ENCODE assay signal across 8 cellular contexts in the genomic region with DNA sequence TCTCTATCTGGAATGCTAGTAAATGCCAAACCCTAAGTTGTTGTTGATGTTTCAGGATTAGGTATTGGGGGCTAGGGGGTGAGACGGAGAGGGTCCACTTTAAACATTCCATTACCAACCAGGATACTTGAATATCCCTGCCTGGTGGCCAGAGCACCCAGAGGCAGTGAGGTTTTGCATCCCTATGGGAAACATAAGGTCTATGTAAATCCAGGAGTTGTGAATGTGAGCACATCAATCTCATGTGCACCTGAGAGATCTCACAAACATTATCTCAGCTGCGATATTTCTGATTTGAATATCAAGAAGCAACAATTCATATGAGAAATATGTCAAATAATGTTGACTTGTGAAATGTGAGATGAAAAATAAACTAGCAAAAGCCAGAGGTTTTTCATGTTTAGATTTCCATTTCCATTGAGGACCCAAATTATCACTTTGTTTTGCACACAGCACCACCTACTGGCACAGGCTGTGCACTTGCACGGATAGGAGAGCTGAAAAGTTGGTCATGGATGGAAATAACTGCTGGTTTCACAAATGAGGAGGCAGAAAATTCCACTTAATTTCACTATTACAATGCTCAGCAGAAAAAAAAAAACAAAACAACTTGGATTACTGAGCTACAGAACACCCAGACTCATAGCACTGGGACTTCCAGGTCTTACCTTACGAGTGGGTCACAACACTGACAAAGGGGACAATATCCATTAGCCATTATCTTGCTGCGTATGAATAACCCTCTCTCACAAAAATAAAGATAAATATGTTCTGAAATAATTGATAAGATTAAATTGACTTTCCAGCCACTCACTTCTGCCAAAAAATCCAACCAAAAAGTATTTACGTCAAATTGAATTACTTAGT.
DNase-seq lines count a peak whose midpoint lies in the region; ATAC-seq and TF ChIP-seq lines count a peak whose summit lies in the region.

No MANE protein-coding gene starts in this region.

- no peaks in the 10 kb centered on the region for H3K27me3 ChIP-seq in RWPE2 (ENCODE audit: insufficient read depth, poor library complexity, severe bottlenecking)
- H3K27me3 ChIP-seq in skeletal muscle satellite cell (ENCODE audit: control insufficient read depth, insufficient read depth, low read length): no peaks in the 10 kb centered on the region

- TF ChIP-seq CTCF in RWPE2 (IDR thresholded peaks at IDR 0.05; ENCODE audit: poor library complexity, severe bottlenecking) (peak; percentile 90), astrocyte of the cerebellum (IDR thresholded peaks at IDR 0.05; ENCODE audit: low read depth, low read length, missing control alignments) (peak; percentile 93)

- ATAC-seq in RWPE2 (ENCODE audit: low read depth): peak; percentile 58; the same call in 1 of the 3 replicates
- ATAC-seq in HG02938 (IDR thresholded peaks at IDR 0.05; ENCODE audit: unreplicated experiment): no peak

- H3K9ac ChIP-seq in skeletal muscle satellite cell (ENCODE audit: low read depth, low read length): peak overlapping the region; percentile 59

- DNase-seq in activated T-cell treated with anti-CD3 and anti-CD28 coated beads for 1 hour (ENCODE audit: low read depth) (peak; percentile 18), RWPE2 (ENCODE audit: low spot score) (no peak), astrocyte of the cerebellum (ENCODE audit: low read depth) (peak; percentile 80), hippocampal formation (lab: John Stamatoyannopoulos, UW) (peak; percentile 59 to 73)
- no peak for DNase-seq in activated T-cell treated with anti-CD3 and anti-CD28 coated beads, Interleukin-2, amount 50 U/mL, for 1 hour
- DNase-seq in Jurkat, Clone E6-1 (ENCODE audit: low read depth, low spot score): peak; percentile 28

- no peaks in the 10 kb centered on the region for H3K36me3 ChIP-seq in RWPE2 (ENCODE audit: low read depth)
- H3K36me3 ChIP-seq in skeletal muscle satellite cell (ENCODE audit: insufficient read depth, low read length): no peaks in the 10 kb centered on the region

- no peaks in the 10 kb centered on the region for H3K4me1 ChIP-seq in RWPE2 (ENCODE audit: insufficient read depth, poor library complexity, severe bottlenecking)
- H3K4me1 ChIP-seq in skeletal muscle satellite cell (ENCODE audit: control insufficient read depth, insufficient read depth, low read length): peaks cover 15% of the 10 kb centered on the region

- in situ Hi-C loops in astrocyte of the cerebellum (cut with HindIII; ENCODE audit: low sequenced_read_pairs): no loop called here

- H3K4me2 ChIP-seq in skeletal muscle satellite cell (ENCODE audit: low read length): peak overlapping the region; percentile 19

- no peak overlapping the region for H3K27ac ChIP-seq in RWPE2 (ENCODE audit: poor library complexity, severe bottlenecking)

- H3K4me3 ChIP-seq in Jurkat, Clone E6-1 (ENCODE audit: low read length): no peak overlapping the region
- H3K4me3 ChIP-seq in RWPE2 (ENCODE audit: severe bottlenecking): no peak overlapping the region
- H3K4me3 ChIP-seq in astrocyte of the cerebellum (ENCODE audit: low read depth, low read length): no peak overlapping the region
- no peak overlapping the region for H3K4me3 ChIP-seq in skeletal muscle satellite cell (ENCODE audit: low read length)

- H3K9me3 ChIP-seq in RWPE2 (ENCODE audit: severe bottlenecking) (no peaks in the 10 kb centered on the region), skeletal muscle satellite cell (replicated peaks; ENCODE audit: low read length) (no peaks in the 10 kb centered on the region)

Comparison
In these comparisons a context has a peak if more than half of its experiments do, and no peak if none do; other contexts are left out.
1. DNase-seq: peak in activated T-cell treated with anti-CD3 and anti-CD28 coated beads for 1 hour (single experiment), Jurkat, Clone E6-1 (single experiment), astrocyte of the cerebellum (single experiment) and hippocampal formation (2 of 2); none in activated T-cell treated with anti-CD3 and anti-CD28 coated beads, Interleukin-2, amount 50 U/mL, for 1 hour (single experiment) and RWPE2 (single experiment).